1 cellular context compared by ENCODE assay signal in the genomic region with DNA sequence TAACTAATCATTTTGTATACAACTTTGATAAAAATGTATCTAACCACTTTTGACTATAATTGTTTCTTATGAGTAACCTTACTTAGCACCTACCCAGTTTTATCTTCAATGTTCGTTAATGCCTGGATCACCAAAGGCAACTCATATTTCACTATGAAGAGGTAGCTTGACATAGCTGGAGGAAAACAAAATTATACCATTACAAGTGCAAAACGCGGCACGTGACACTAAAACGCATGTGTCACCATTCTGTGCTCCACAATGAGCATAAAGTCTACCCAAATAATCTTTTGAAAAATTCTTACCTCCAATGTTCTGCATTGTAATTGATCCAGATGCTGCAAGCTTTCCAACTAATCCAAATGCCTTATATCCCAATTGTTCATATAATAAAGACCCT.
TF ChIP-seq lines count a peak whose summit lies in the region.

No MANE protein-coding gene starts in this region.

TF ChIP-seq in HEK293T, 16 proteins besides CTCF, POLR2A, EP300 and RAD21 (continued from another document):
- no peak for TF ChIP-seq LEF1 (IDR thresholded peaks at IDR 0.05; ENCODE audit: borderline replicate concordance)
- no peak for TF ChIP-seq FOXA1 (IDR thresholded peaks at IDR 0.05)
- no peak for TF ChIP-seq BHLHE40 (IDR thresholded peaks at IDR 0.05; ENCODE audit: borderline replicate concordance)
- no peak for TF ChIP-seq NFRKB (IDR thresholded peaks at IDR 0.05)
- TF ChIP-seq ARNT (IDR thresholded peaks at IDR 0.05), result no peak
- TF ChIP-seq ZNF384 (IDR thresholded peaks at IDR 0.05), result no peak
- TF ChIP-seq SUZ12 (IDR thresholded peaks at IDR 0.05), result no peak
- no peak for TF ChIP-seq FOXM1 (IDR thresholded peaks at IDR 0.05; ENCODE audit: borderline replicate concordance)
- TF ChIP-seq HDGF (IDR thresholded peaks at IDR 0.05; ENCODE audit: borderline replicate concordance), result no peak
- no peak for TF ChIP-seq L3MBTL2 (conservative IDR thresholded peaks at IDR 0.05)
- no peak for TF ChIP-seq ELF4 (IDR thresholded peaks at IDR 0.05)
- no peak for TF ChIP-seq TARDBP (IDR thresholded peaks at IDR 0.05)
- no peak for TF ChIP-seq CTBP1 (IDR thresholded peaks at IDR 0.05; ENCODE audit: borderline replicate concordance)
